12 cellular contexts compared by ENCODE assay signal in the genomic region with DNA sequence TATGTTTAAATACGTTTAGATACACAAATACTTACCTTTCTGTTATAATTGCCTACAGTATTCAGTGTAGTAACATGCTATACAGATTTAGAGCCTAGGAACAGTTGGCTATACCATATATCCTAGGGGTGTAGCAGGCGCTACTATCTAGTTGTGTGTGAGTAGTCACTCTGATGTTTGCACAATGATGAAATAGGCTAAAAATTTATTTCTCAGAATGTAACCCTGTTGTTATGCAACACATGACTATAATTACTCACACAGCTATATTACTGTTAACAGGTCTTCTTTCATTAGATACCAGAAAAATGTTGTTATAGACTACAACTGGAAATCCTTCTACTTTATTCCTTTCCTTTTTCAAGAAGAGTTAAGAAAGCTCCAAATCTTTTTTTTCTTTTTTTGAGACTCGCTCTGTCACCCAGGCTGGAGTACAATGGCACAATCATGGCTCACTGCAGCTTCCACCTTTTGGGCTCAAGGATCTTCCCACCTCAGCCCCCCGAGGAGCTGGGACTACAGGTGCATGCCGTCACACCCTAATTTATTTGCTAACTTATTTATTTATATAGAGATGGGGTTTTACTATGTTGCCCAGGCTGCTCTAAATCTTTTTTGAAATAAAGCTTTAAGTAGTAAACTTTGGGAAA. TPM values are rescaled to one million over a fixed set of nuclear protein-coding genes. Genes with fewer than 3 reads are reported as not detected.
DNase-seq lines count a peak whose midpoint lies in the region; ATAC-seq and TF ChIP-seq lines count a peak whose summit lies in the region.
"Had no signal": no experiment of that assay in that cellular context is flagged by ENCODE, and none has a peak within 500 bp of the region (broad histone marks: within the 10 kb centered on the region; RNA-seq: fewer than 3 reads in every experiment).

No MANE protein-coding gene starts in this region.

- in situ Hi-C loops in mammary epithelial cell (cut with MboI; ENCODE audit: low sequenced_read_pairs in 2 of 2) = no loop called here

- no peak for TF ChIP-seq POLR2A in right lobe of liver (IDR thresholded peaks at IDR 0.05)

- TF ChIP-seq CTCF in mammary epithelial cell (conservative IDR thresholded peaks at IDR 0.05 in 1 of 2, IDR thresholded peaks at IDR 0.05 in 1 of 2; ENCODE audit: extremely low read depth in 1 of 2, insufficient read depth in 1 of 2, low read depth in 1 of 2, low read length in 2 of 2) = no peak
- TF ChIP-seq CTCF in right lobe of liver (IDR thresholded peaks at IDR 0.05) = no peak

- no peak overlapping the region for H2AFZ ChIP-seq in mammary epithelial cell (ENCODE audit: low read depth, low read length)

- WGBS in mammary epithelial cell (ENCODE audit: low coverage, missing lambda C conversion rate) = 66% methylated on average over 5 of the region's 5 CpGs
- 76% methylated on average over 4 of the region's 5 CpGs for WGBS in right lobe of liver (ENCODE audit: insufficient coverage, low coverage, low lambda C conversion rate, missing lambda C conversion rate)

- H3K27ac ChIP-seq in mammary epithelial cell (ENCODE audit: insufficient read depth, low read depth, low read length) = no peak overlapping the region
- peak overlapping the region in 1 of 3 donors; percentile 44 for H3K27ac ChIP-seq in right lobe of liver

- no peak overlapping the region for H3K4me3 ChIP-seq in mammary epithelial cell (replicated peaks in 1 of 3; ENCODE audit: insufficient read depth in 1 of 3, low read depth in 2 of 3, low read length in 3 of 3)
- H3K4me3 ChIP-seq in right lobe of liver = no peak overlapping the region

- DNase-seq in AG08396 (ENCODE audit: low spot score) (peak; percentile 10), HuH-7 (ENCODE audit: low spot score) (peak; percentile 8), mammary epithelial cell (peak; percentile 80), right lobe of liver (no peak), NCI-H1436 (lab: John Stamatoyannopoulos, UW) (no peak), NCI-H2227 (lab: John Stamatoyannopoulos, UW; ENCODE audit: unreplicated experiment) (no peak)
- DNase-seq in activated CD4-positive, alpha-beta T cell treated with anti-CD3 and anti-CD28 coated beads for 1 hour = no peak
- DNase-seq: CD8-positive, alpha-beta memory T cell; kidney; NCI-H1092 treated with DMSO at 0.1 percent for 48 hours had no signal

- intact Hi-C loops in mammary epithelial cell (cut with micrococcal nuclease) (no loop called here), right lobe of liver (cut with DNase I) (no loop called here)

- no peaks in the 10 kb centered on the region for H3K79me2 ChIP-seq in mammary epithelial cell (ENCODE audit: insufficient read depth, low read length)

- no TSS peak for BruUV-seq in mammary epithelial cell (replicated peaks; lab: Mats Ljungman, UMichigan)

- H3K4me2 ChIP-seq in mammary epithelial cell (ENCODE audit: insufficient read depth, low read depth, low read length) = no peak overlapping the region

- no peaks in the 10 kb centered on the region for H3K9me3 ChIP-seq in mammary epithelial cell (replicated peaks; ENCODE audit: insufficient read depth, low read length)
- no peaks in the 10 kb centered on the region for H3K9me3 ChIP-seq in right lobe of liver

- CTCF ChIA-PET in mammary epithelial cell (lab: Charles Lee; ENCODE audit: low non-redundant PET) = interaction anchor here (0.6 to 0.8 kb wide), 2 partner anchors 232 to 503 kb away, joined by 3 to 8 read pairs; no protein-coding TSS in a partner anchor

- dilution Hi-C loops in mammary epithelial cell (cut with HindIII; ENCODE audit: low sequenced_read_pairs) = no loop called here

- no peak overlapping the region for H3K9ac ChIP-seq in mammary epithelial cell (ENCODE audit: insufficient read depth, low read length)

- H3K27me3 ChIP-seq in mammary epithelial cell (ENCODE audit: insufficient read depth, low read length) (no peaks in the 10 kb centered on the region), right lobe of liver (no peaks in the 10 kb centered on the region)

- H3K36me3 ChIP-seq in mammary epithelial cell (ENCODE audit: insufficient read depth, low read length) (peaks cover 28% of the 10 kb centered on the region), right lobe of liver (peaks cover 0 to 55% (median 15%) of the 10 kb centered on the region in 4 donors)

- H3K4me1 ChIP-seq in mammary epithelial cell (ENCODE audit: insufficient read depth, low read length) = peaks cover 8% of the 10 kb centered on the region
- H3K4me1 ChIP-seq in right lobe of liver = peaks cover 0 to 9% (median 0%) of the 10 kb centered on the region in 4 donors

- ATAC-seq in right lobe of liver (peak; percentile 66 to 97 (median 84)), HG03196 (IDR thresholded peaks at IDR 0.05; ENCODE audit: unreplicated experiment) (no peak)
- ATAC-seq: activated T-helper 17 cell treated with anti-CD3 and anti-CD28 coated beads, Interleukin-2, amount 50 U/mL, for 72 hours had no signal

- no peaks in the 10 kb centered on the region for H4K20me1 ChIP-seq in mammary epithelial cell (ENCODE audit: insufficient read depth, low read length)

RNA-seq across cellular contexts. Expression of gene C2orf74, which starts 48.5 kb away (rescaled TPM):
- total RNA-seq in mammary epithelial cell = 10 to 100 TPM in 1 of 2 donors, 1 to 10 TPM in 1; 2.7 to 13.3 TPM
- polyA plus RNA-seq in mammary epithelial cell = 19.2 TPM
- 35.2 TPM for polyA minus RNA-seq in mammary epithelial cell
- 10 to 100 TPM; 10.2 to 12.0 (median 10.6) TPM for total RNA-seq in right lobe of liver

Comparison
In these comparisons a context has a peak if more than half of its experiments do, and no peak if none do; other contexts are left out.
1. DNase-seq: peak in AG08396 (single experiment), HuH-7 (single experiment) and mammary epithelial cell (single experiment); none in right lobe of liver (0 of 3), NCI-H1436 (single experiment), NCI-H2227 (single experiment) and activated CD4-positive, alpha-beta T cell treated with anti-CD3 and anti-CD28 coated beads for 1 hour (single experiment).